In the genomic region with DNA sequence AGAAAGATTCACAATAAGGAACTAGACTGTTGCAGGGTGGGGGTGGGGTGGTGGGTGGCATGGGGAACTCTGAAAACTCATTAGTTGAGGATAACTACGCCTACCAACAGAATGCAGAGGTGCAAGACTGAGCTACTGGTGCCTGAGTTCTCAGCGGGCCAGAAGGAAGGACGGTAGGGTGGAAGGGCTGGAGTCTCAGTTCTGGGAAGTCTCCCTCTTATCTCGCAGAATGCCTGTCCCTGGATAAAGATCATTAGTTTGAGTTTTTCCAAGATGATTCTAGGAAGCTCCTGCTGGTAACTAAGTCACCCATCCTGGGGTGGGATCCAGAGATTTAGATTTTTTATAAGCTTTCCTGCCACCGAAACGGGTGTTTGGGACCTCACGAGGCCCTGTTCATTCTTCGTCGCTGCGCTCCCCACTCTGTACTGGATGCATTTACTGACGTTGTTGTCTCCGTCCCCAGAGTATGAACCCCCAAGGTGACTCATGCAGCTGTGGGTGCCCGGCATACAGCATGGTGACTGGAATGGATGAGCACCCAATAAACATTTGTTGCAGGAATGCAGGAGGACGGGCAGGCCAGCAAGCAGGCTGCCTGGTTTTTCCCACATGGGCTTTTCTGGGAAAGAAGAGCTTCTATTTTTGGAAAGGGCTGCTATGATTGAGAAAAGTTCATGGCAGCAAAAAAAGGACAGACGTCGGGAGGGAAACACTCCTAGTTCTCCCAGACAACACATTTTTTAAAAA, we compare ENCODE assay signal across 13 cellular contexts. TPM values are rescaled to one million over a fixed set of nuclear protein-coding genes. Genes with fewer than 3 reads are reported as not detected.
DNase-seq lines count a peak whose midpoint lies in the region; ATAC-seq and TF ChIP-seq lines count a peak whose summit lies in the region.
"Had no signal": no experiment of that assay in that cellular context is flagged by ENCODE, and none has a peak within 500 bp of the region (broad histone marks: within the 10 kb centered on the region; RNA-seq: fewer than 3 reads in every experiment).

No MANE protein-coding gene starts in this region.

- DNase-seq in breast epithelium (ENCODE audit: low spot score in 2 of 2) (no peak), MCF 10A (ENCODE audit: unreplicated experiment) (no peak), NCI-H524 treated with DMSO at 0.1 percent for 48 hours (lab: John Stamatoyannopoulos, UW) (no peak), glutamatergic neuron (no peak)
- DNase-seq in activated naive CD4-positive, alpha-beta T cell treated with anti-CD3 and anti-CD28 coated beads, Interleukin-2, amount 50 U/mL, for 72 hours (ENCODE audit: low spot score in 2 of 2) = no peak
- DNase-seq: 8988T; activated naive CD4-positive, alpha-beta T cell treated with anti-CD3 and anti-CD28 coated beads, Interleukin-2, amount 10 ng/mL, durations not matched to agents 7 days and 5 days; H9; NCI-H345; T-helper 2 cell had no signal

- TF ChIP-seq CTCF in breast epithelium (IDR thresholded peaks at IDR 0.05) (no peak), MCF 10A (IDR thresholded peaks at IDR 0.05; ENCODE audit: unreplicated experiment) (no peak), glutamatergic neuron (IDR thresholded peaks at IDR 0.05; ENCODE audit: partially characterized antibody, unreplicated experiment) (no peak)

- no peak for ATAC-seq in activated naive CD4-positive, alpha-beta T cell treated with anti-CD3 and anti-CD28 coated beads, Interleukin-2, amount 50 U/mL, for 72 hours
- ATAC-seq in HG02884 (IDR thresholded peaks at IDR 0.05; ENCODE audit: unreplicated experiment) = no peak

- H3K36me3 Mint-ChIP-seq in MCF 10A (ENCODE audit: insufficient read depth, unreplicated experiment) (no peaks in the 10 kb centered on the region), glutamatergic neuron (ENCODE audit: unreplicated experiment) (peaks cover 12% of the 10 kb centered on the region)
- no peaks in the 10 kb centered on the region for H3K36me3 Mint-ChIP-seq in activated naive CD4-positive, alpha-beta T cell treated with anti-CD3 and anti-CD28 coated beads, Interleukin-2, amount 50 U/mL, for 72 hours
- H3K36me3 Mint-ChIP-seq: activated naive CD4-positive, alpha-beta T cell treated with anti-CD3 and anti-CD28 coated beads, Interleukin-2, amount 10 ng/mL, durations not matched to agents 7 days and 5 days had no signal

- peak overlapping the region; percentile 58 to 85 for H3K27ac ChIP-seq in breast epithelium
- H3K27ac ChIP-seq in esophagus (ENCODE audit: low read depth in 2 of 2, low read length in 1 of 2) = peak overlapping the region; percentile 62 to 75
- H3K27ac ChIP-seq in muscle layer of duodenum (ENCODE audit: low read length) = peak overlapping the region; percentile 97

- H3K4me3 ChIP-seq in breast epithelium (peak overlapping the region in 2 of 3 donors; percentile 35 to 48), esophagus (ENCODE audit: low read depth in 1 of 2, low read length in 2 of 2) (no peak overlapping the region), muscle layer of duodenum (ENCODE audit: low read depth in 1 of 2, low read length in 2 of 2) (peak overlapping the region; percentile 59 to 66)

- no peak overlapping the region for H3K4me3 Mint-ChIP-seq in MCF 10A (ENCODE audit: unreplicated experiment)
- H3K4me3 Mint-ChIP-seq in glutamatergic neuron (ENCODE audit: unreplicated experiment) = no peak overlapping the region
- H3K4me3 Mint-ChIP-seq: activated naive CD4-positive, alpha-beta T cell treated with anti-CD3 and anti-CD28 coated beads, Interleukin-2, amount 10 ng/mL, durations not matched to agents 7 days and 5 days had no signal

- POLR2A ChIA-PET in MCF 10A (lab: Yijun Ruan, JAX) = interaction anchor here (0.5 to 1.3 kb wide), 5 partner anchors 16 to 248 kb away, joined by 3 to 4 read pairs (median 3); a partner anchor contains a TSS

- H3K27ac Mint-ChIP-seq in MCF 10A (ENCODE audit: low read depth, unreplicated experiment) (no peak overlapping the region), glutamatergic neuron (ENCODE audit: unreplicated experiment) (no peak overlapping the region)
- no peak overlapping the region for H3K27ac Mint-ChIP-seq in activated naive CD4-positive, alpha-beta T cell treated with anti-CD3 and anti-CD28 coated beads, Interleukin-2, amount 50 U/mL, for 72 hours
- H3K27ac Mint-ChIP-seq: activated naive CD4-positive, alpha-beta T cell treated with anti-CD3 and anti-CD28 coated beads, Interleukin-2, amount 10 ng/mL, durations not matched to agents 7 days and 5 days; H9 had no signal

- H3K4me1 ChIP-seq in breast epithelium (no peaks in the 10 kb centered on the region), esophagus (ENCODE audit: control insufficient read depth in 2 of 2, insufficient read depth in 2 of 2, low read length in 1 of 2) (no peaks in the 10 kb centered on the region), muscle layer of duodenum (ENCODE audit: control insufficient read depth in 1 of 2, insufficient read depth in 2 of 2, low read length in 2 of 2) (peaks cover 3 to 12% of the 10 kb centered on the region in 2 donors)

- H3K4me1 Mint-ChIP-seq in MCF 10A (ENCODE audit: insufficient read depth, unreplicated experiment) (no peaks in the 10 kb centered on the region), glutamatergic neuron (ENCODE audit: low read depth, unreplicated experiment) (peaks cover 5% of the 10 kb centered on the region)
- H3K4me1 Mint-ChIP-seq: activated naive CD4-positive, alpha-beta T cell treated with anti-CD3 and anti-CD28 coated beads, Interleukin-2, amount 10 ng/mL, durations not matched to agents 7 days and 5 days had no signal

- no peaks in the 10 kb centered on the region for H3K9me3 ChIP-seq in breast epithelium
- H3K9me3 ChIP-seq in esophagus (ENCODE audit: control insufficient read depth in 2 of 2, insufficient read depth in 1 of 2, low read depth in 1 of 2, low read length in 1 of 2) = no peaks in the 10 kb centered on the region
- H3K9me3 ChIP-seq in muscle layer of duodenum (ENCODE audit: control insufficient read depth in 1 of 2, low read length in 2 of 2) = no peaks in the 10 kb centered on the region

- H3K27me3 Mint-ChIP-seq in MCF 10A (ENCODE audit: insufficient read depth, unreplicated experiment) (no peaks in the 10 kb centered on the region), glutamatergic neuron (ENCODE audit: unreplicated experiment) (peaks cover 8% of the 10 kb centered on the region)

- CTCF ChIA-PET in MCF 10A (lab: Yijun Ruan, JAX) = interaction anchor here (0.6 to 3.3 kb wide), 20 partner anchors 7 to 955 kb away, joined by 3 to 14 read pairs (median 4); no protein-coding TSS in a partner anchor

- H3K27me3 ChIP-seq in breast epithelium (peaks cover 0 to 7% of the 10 kb centered on the region in 2 donors), esophagus (ENCODE audit: control insufficient read depth in 1 of 2, insufficient read depth in 2 of 2, low read length in 2 of 2) (no peaks in the 10 kb centered on the region), muscle layer of duodenum (ENCODE audit: low read depth, low read length) (peaks cover 9% of the 10 kb centered on the region)

- no peaks in the 10 kb centered on the region for H3K9me3 Mint-ChIP-seq in MCF 10A (ENCODE audit: unreplicated experiment)
- peaks cover 0 to 3% of the 10 kb centered on the region in 2 donors for H3K9me3 Mint-ChIP-seq in activated naive CD4-positive, alpha-beta T cell treated with anti-CD3 and anti-CD28 coated beads, Interleukin-2, amount 50 U/mL, for 72 hours
- H3K9me3 Mint-ChIP-seq in glutamatergic neuron (ENCODE audit: unreplicated experiment) = peaks cover 5% of the 10 kb centered on the region
- H3K9me3 Mint-ChIP-seq: activated naive CD4-positive, alpha-beta T cell treated with anti-CD3 and anti-CD28 coated beads, Interleukin-2, amount 10 ng/mL, durations not matched to agents 7 days and 5 days had no signal

- H3K36me3 ChIP-seq in breast epithelium (no peaks in the 10 kb centered on the region), esophagus (ENCODE audit: control insufficient read depth in 2 of 2, insufficient read depth in 2 of 2, low read length in 1 of 2) (no peaks in the 10 kb centered on the region), muscle layer of duodenum (ENCODE audit: control insufficient read depth in 1 of 2, insufficient read depth in 2 of 2, low read length in 2 of 2) (peaks cover 0 to 3% of the 10 kb centered on the region in 2 donors)

- WGBS in esophagus, 2 donors = 68 to 72% methylated on average over 16 of the region's 16 CpGs

- no peak for TF ChIP-seq POLR2A in breast epithelium (IDR thresholded peaks at IDR 0.05)

- intact Hi-C loops in breast epithelium (cut with DNase I; ENCODE audit: low total_unique reads) (loop anchor here (2.0 kb wide), 2 partner anchors 21 to 33 kb away; no protein-coding TSS in a partner anchor), MCF 10A (cut with micrococcal nuclease) (no loop called here)

- BruUV-seq in MCF 10A (replicated peaks; lab: Mats Ljungman, UMichigan) = no TSS peak

RNA-seq across cellular contexts. Expression of a gene that starts 1.1 kb away (rescaled TPM):
- total RNA-seq in breast epithelium = 100 to 1,000 TPM in 1 of 3 donors, 10 to 100 TPM in 2; 22.0 to 131 (median 77.3) TPM
- not detected in 2 replicates for total RNA-seq in MCF 10A (2022)
- polyA plus RNA-seq in esophagus = 10 to 100 TPM in 1 of 2 donors, 1 to 10 TPM in 1; 5.8 to 21.1 TPM
- not detected for total RNA-seq in activated naive CD4-positive, alpha-beta T cell treated with anti-CD3 and anti-CD28 coated beads, Interleukin-2, amount 50 U/mL, for 72 hours
- total RNA-seq in glutamatergic neuron (ENCODE audit: unreplicated experiment) = not detected

Comparison
In these comparisons a context has a peak if more than half of its experiments do, and no peak if none do; other contexts are left out.
1. RNA of a gene that starts 1.1 kb away (total RNA-seq): 22.0 to 131 TPM in breast epithelium; not detected in MCF 10A, not detected in activated naive CD4-positive, alpha-beta T cell treated with anti-CD3 and anti-CD28 coated beads, Interleukin-2, amount 50 U/mL, for 72 hours and not detected in glutamatergic neuron (single experiment); every median in the first group is over 10 times any median in the second.
2. H3K4me3 ChIP-seq: peak in breast epithelium (2 of 3) and muscle layer of duodenum (2 of 2); none in esophagus (0 of 2).
3. Peak in every context shown above with its lines, with median percentiles within 50 percentile points of each other: H3K27ac ChIP-seq.